ENCODE assay signal across 9 cellular contexts in the genomic region with DNA sequence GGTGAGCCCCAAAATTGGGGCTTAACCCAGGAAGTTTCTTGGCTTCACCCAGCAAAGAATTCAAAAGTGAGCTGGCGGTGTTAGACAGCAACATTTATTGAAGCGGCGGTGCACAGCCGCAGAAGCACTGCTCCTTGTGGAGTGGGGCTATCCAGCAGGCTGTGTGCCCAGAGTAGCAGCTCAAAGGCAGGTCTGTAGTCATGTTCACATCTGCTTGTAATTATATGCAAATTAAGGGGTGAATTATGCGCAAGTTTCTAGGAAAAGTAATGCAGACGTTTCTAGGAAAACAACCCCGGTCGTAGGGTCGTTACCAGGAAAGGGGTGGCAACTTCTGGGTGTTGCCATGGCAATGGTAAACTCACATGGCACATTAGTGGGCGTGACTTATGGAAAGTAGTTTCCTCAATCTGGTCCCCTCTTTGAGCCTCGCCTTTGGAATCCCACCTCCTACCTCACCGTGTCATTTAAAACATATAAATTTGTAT. TPM values are rescaled to one million over a fixed set of nuclear protein-coding genes. Genes with fewer than 3 reads are reported as not detected.
DNase-seq lines count a peak whose midpoint lies in the region; ATAC-seq and TF ChIP-seq lines count a peak whose summit lies in the region.
"Had no signal": no experiment of that assay in that cellular context is flagged by ENCODE, and none has a peak within 500 bp of the region (broad histone marks: within the 10 kb centered on the region; RNA-seq: fewer than 3 reads in every experiment).

No MANE protein-coding gene starts in this region.

- 0 out of 2 replicates have a peak, but pooled peaks cover 3% of the 10 kb centered on the region for H3K4me1 ChIP-seq in Karpas-422 (ENCODE audit: low read length)
- peaks cover 0 to 3% of the 10 kb centered on the region in 2 donors for H3K4me1 ChIP-seq in left lung

- H3K9me3 Mint-ChIP-seq in chondrocyte (ENCODE audit: low read depth) = no peaks in the 10 kb centered on the region

- H3K27me3 ChIP-seq in Karpas-422 (ENCODE audit: low read length) (no peaks in the 10 kb centered on the region), left lung (no peaks in the 10 kb centered on the region)

- H3K4me3 Mint-ChIP-seq in chondrocyte (ENCODE audit: unreplicated experiment) = peak overlapping the region; percentile 78

- H2AFZ ChIP-seq in Karpas-422 (ENCODE audit: low read length) = no peak overlapping the region

- no peak overlapping the region for H3K9ac ChIP-seq in Karpas-422 (ENCODE audit: low read length)

- no peaks in the 10 kb centered on the region for H3K79me2 ChIP-seq in Karpas-422 (ENCODE audit: low read length)

- H3K4me1 Mint-ChIP-seq in chondrocyte (ENCODE audit: low read depth) = peaks cover 12% of the 10 kb centered on the region

- no peak overlapping the region for H3K4me3 ChIP-seq in Karpas-422 (ENCODE audit: low read length)
- H3K4me3 ChIP-seq in left lung = peak overlapping the region in 1 of 2 donors; percentile 20

- peak overlapping the region; percentile 82 for H3K27ac Mint-ChIP-seq in chondrocyte (ENCODE audit: unreplicated experiment)

- H3K27me3 Mint-ChIP-seq in chondrocyte (ENCODE audit: low read depth) = no peaks in the 10 kb centered on the region

- TF ChIP-seq CTCF in chondrocyte (IDR thresholded peaks at IDR 0.05) = peak; percentile 41
- no peak for TF ChIP-seq CTCF in left lung (IDR thresholded peaks at IDR 0.05)

- DNase-seq in Karpas-422 (peak; percentile 56), chondrocyte (ENCODE audit: low spot score) (no peak), left lung (peak in 1 of 2 donors; percentile 63), NCI-H2081 (lab: John Stamatoyannopoulos, UW) (no peak)
- peak; percentile 54 for DNase-seq in activated CD4-positive, alpha-beta T cell treated with anti-CD3 and anti-CD28 coated beads for 1 hour
- peak; percentile 38 to 83 for DNase-seq in stimulated activated CD4-positive, alpha-beta T cell treated with anti-CD3 and anti-CD28 coated beads, Interleukin-4, amount 100 ng/mL, for 4 hours

- ATAC-seq in GM18519 (IDR thresholded peaks at IDR 0.05; ENCODE audit: low FRiP score, unreplicated experiment) = peak; percentile 81
- ATAC-seq in left lung = peak; percentile 94
- ATAC-seq in HG03159 (IDR thresholded peaks at IDR 0.05; ENCODE audit: unreplicated experiment) = no peak

- no peak overlapping the region for H3K4me2 ChIP-seq in Karpas-422 (ENCODE audit: low read depth, low read length, poor library complexity, severe bottlenecking)

- H4K20me1 ChIP-seq in Karpas-422 (ENCODE audit: insufficient read depth, low read depth, low read length) = no peaks in the 10 kb centered on the region

- no peak overlapping the region for H3K27ac ChIP-seq in Karpas-422 (ENCODE audit: low read length)
- peak overlapping the region in 1 of 2 donors; percentile 48 for H3K27ac ChIP-seq in left lung
- H3K27ac ChIP-seq: epithelial cell of prostate had no signal

- intact Hi-C loops in left lung (cut with DNase I) = no loop called here

- no peaks in the 10 kb centered on the region for H3K9me2 ChIP-seq in Karpas-422 (replicated peaks; ENCODE audit: insufficient read depth, low read length)

- H3K36me3 ChIP-seq in Karpas-422 (ENCODE audit: insufficient read depth, low read length) = no peaks in the 10 kb centered on the region
- no peaks in the 10 kb centered on the region for H3K36me3 ChIP-seq in left lung

- H3K36me3 Mint-ChIP-seq in chondrocyte (ENCODE audit: low read depth) = no peaks in the 10 kb centered on the region

- H3K9me3 ChIP-seq in Karpas-422 (ENCODE audit: low read length) (no peaks in the 10 kb centered on the region), left lung (no peaks in the 10 kb centered on the region)

RNA-seq across cellular contexts. Expression of a gene that starts 13.7 kb away (rescaled TPM):
- 17.8 and 28.6 TPM in 2 replicates for total RNA-seq in Karpas-422 (2014; rRNA removed; shearing (Covaris generic); ENCODE audit: low replicate concordance)
- 22.0 to 24.8 TPM (median 23.9 TPM) in 3 replicates for total RNA-seq in chondrocyte
- total RNA-seq in left lung = 10 to 100 TPM; 28.7 to 36.8 TPM

RNA-seq across cellular contexts. Expression of a gene that starts 52.0 kb away (rescaled TPM):
- not detected in 2 replicates for total RNA-seq in Karpas-422 (2014; rRNA removed; shearing (Covaris generic); ENCODE audit: low replicate concordance)
- total RNA-seq in chondrocyte (234 to 355 TPM (median 335 TPM) in 3 replicates), left lung (100 to 1,000 TPM in 1 of 2 donors, 10 to 100 TPM in 1; 91.4 to 130 TPM)

Comparison
In these comparisons a context has a peak if more than half of its experiments do, and no peak if none do; other contexts are left out.
1. DNase-seq: peak in Karpas-422 (single experiment), activated CD4-positive, alpha-beta T cell treated with anti-CD3 and anti-CD28 coated beads for 1 hour (single experiment) and stimulated activated CD4-positive, alpha-beta T cell treated with anti-CD3 and anti-CD28 coated beads, Interleukin-4, amount 100 ng/mL, for 4 hours (2 of 2); none in chondrocyte (single experiment) and NCI-H2081 (0 of 2).
2. RNA of a gene that starts 52.0 kb away (total RNA-seq): 234 to 355 TPM in chondrocyte and 91.4 to 130 TPM in left lung; not detected in Karpas-422; every median in the first group is over 10 times any median in the second.